ENCODE assay signal across 16 cellular contexts in genomic region chr11:126148317-126148716, GRCh38.
"Had no signal": no experiment of that assay in that cellular context is flagged by ENCODE, and none has a peak within 500 bp of the region (broad histone marks: within the 10 kb centered on the region; RNA-seq: fewer than 3 reads in every experiment).

No MANE protein-coding gene starts in this region.

- H3K27me3 ChIP-seq: heart right ventricle had no signal

- H3K36me3 ChIP-seq: heart right ventricle had no signal

- H3K27ac ChIP-seq: heart right ventricle had no signal

- FAIRE-seq: frontal cortex had no signal

- H3K4me3 ChIP-seq: heart right ventricle had no signal

- ATAC-seq: activated CD4-positive, alpha-beta T cell treated with anti-CD3 and anti-CD28 coated beads for 36 hours; activated T-helper 17 cell treated with anti-CD3 and anti-CD28 coated beads, Interleukin-2, amount 50 U/mL, for 72 hours; heart right ventricle; left ventricle myocardium superior; right cardiac atrium; stimulated activated naive B cell treated with anti-CD40 and anti-IgM and Interleukin-4, amounts not matched to agents 10 μg/mL and 1 μg/mL and 100 μg/mL, for 72 hours had no signal

- DNase-seq: activated CD4-positive, alpha-beta T cell treated with anti-CD3 and anti-CD28 coated beads for 36 hours; activated CD8-positive, alpha-beta memory T cell treated with anti-CD3 and anti-CD28 coated beads for 24 hours; activated naive CD4-positive, alpha-beta T cell treated with anti-CD3 and anti-CD28 coated beads, Interleukin-2, amount 10 ng/mL, durations not matched to agents 7 days and 5 days; activated T-cell treated with anti-CD3 and anti-CD28 coated beads for 4 hours; caudate nucleus; cortex of kidney; effector CD8-positive, alpha-beta T cell; heart right ventricle; left ventricle myocardium superior; nucleus accumbens; right cardiac atrium; stimulated activated CD4-positive, alpha-beta T cell treated with anti-CD3 and anti-CD28 coated beads, Interleukin-1b, Interleukin-23, amount 100 ng/mL, for 48 hours; stimulated activated naive B cell treated with anti-CD40 and anti-IgM and Interleukin-4, amounts not matched to agents 10 μg/mL and 1 μg/mL and 100 μg/mL, for 72 hours; T1000 had no signal
